ENCODE assay signal across 1 cellular context in the genomic region with DNA sequence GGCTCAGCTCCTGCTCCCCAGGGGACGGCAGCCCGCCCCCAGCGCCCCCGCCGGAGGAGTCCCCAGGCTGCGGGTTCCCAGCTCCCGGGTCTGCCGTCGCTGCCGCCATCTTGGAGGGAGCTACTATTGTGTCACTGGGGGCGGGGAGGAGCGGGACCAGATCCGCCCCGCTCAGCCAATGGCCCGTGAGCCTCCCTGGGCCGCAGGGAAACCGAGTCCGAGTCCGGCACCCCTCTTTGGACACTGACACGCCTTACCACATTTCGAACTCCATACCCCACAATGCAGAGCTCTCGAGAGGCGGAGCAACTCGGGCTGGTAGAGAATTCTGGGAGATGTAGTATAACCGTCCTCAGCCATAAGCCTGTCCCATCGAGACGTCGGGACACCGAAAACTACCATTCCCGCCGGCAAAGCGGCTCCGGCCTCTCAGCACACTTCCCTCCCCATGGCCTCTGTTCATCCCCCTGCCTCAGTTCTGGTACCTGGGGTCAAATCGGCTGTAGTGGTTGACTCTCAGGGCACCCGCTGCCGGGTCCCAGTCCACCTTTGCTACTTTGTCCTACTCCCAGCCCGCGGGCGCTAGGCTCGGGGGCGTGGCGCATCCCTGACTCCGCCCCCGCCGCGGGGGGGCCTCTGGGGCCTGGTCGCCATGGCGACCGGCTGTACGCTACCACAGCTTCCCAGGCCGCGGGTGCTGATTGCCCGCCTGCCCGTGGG.
A peak's percentile ranks its signal among the peaks of the same experiment; 100 is the strongest.
TF ChIP-seq lines count a peak whose summit lies in the region.

A gene (minus strand): TSS at position 133 of the 720 bp plus-strand sequence. CDS start 24 bp downstream, at position 109.
A gene with protein sequence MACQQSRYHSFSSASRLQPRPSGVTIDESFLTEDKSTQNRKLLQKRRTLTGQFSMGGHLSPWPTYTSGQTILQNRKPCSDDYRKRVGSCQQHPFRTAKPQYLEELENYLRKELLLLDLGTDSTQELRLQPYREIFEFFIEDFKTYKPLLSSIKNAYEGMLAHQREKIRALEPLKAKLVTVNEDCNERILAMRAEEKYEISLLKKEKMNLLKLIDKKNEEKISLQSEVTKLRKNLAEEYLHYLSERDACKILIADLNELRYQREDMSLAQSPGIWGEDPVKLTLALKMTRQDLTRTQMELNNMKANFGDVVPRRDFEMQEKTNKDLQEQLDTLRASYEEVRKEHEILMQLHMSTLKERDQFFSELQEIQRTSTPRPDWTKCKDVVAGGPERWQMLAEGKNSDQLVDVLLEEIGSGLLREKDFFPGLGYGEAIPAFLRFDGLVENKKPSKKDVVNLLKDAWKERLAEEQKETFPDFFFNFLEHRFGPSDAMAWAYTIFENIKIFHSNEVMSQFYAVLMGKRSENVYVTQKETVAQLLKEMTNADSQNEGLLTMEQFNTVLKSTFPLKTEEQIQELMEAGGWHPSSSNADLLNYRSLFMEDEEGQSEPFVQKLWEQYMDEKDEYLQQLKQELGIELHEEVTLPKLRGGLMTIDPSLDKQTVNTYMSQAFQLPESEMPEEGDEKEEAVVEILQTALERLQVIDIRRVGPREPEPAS (plus strand): TSS at position 462 of the 720 bp plus-strand sequence. CDS start 261 bp downstream, outside the sequence.

TF ChIP-seq in HepG2, 621 proteins besides CTCF, POLR2A, EP300 and RAD21 (continued from another document and continues in another):
- TF ChIP-seq, protein P1, sequence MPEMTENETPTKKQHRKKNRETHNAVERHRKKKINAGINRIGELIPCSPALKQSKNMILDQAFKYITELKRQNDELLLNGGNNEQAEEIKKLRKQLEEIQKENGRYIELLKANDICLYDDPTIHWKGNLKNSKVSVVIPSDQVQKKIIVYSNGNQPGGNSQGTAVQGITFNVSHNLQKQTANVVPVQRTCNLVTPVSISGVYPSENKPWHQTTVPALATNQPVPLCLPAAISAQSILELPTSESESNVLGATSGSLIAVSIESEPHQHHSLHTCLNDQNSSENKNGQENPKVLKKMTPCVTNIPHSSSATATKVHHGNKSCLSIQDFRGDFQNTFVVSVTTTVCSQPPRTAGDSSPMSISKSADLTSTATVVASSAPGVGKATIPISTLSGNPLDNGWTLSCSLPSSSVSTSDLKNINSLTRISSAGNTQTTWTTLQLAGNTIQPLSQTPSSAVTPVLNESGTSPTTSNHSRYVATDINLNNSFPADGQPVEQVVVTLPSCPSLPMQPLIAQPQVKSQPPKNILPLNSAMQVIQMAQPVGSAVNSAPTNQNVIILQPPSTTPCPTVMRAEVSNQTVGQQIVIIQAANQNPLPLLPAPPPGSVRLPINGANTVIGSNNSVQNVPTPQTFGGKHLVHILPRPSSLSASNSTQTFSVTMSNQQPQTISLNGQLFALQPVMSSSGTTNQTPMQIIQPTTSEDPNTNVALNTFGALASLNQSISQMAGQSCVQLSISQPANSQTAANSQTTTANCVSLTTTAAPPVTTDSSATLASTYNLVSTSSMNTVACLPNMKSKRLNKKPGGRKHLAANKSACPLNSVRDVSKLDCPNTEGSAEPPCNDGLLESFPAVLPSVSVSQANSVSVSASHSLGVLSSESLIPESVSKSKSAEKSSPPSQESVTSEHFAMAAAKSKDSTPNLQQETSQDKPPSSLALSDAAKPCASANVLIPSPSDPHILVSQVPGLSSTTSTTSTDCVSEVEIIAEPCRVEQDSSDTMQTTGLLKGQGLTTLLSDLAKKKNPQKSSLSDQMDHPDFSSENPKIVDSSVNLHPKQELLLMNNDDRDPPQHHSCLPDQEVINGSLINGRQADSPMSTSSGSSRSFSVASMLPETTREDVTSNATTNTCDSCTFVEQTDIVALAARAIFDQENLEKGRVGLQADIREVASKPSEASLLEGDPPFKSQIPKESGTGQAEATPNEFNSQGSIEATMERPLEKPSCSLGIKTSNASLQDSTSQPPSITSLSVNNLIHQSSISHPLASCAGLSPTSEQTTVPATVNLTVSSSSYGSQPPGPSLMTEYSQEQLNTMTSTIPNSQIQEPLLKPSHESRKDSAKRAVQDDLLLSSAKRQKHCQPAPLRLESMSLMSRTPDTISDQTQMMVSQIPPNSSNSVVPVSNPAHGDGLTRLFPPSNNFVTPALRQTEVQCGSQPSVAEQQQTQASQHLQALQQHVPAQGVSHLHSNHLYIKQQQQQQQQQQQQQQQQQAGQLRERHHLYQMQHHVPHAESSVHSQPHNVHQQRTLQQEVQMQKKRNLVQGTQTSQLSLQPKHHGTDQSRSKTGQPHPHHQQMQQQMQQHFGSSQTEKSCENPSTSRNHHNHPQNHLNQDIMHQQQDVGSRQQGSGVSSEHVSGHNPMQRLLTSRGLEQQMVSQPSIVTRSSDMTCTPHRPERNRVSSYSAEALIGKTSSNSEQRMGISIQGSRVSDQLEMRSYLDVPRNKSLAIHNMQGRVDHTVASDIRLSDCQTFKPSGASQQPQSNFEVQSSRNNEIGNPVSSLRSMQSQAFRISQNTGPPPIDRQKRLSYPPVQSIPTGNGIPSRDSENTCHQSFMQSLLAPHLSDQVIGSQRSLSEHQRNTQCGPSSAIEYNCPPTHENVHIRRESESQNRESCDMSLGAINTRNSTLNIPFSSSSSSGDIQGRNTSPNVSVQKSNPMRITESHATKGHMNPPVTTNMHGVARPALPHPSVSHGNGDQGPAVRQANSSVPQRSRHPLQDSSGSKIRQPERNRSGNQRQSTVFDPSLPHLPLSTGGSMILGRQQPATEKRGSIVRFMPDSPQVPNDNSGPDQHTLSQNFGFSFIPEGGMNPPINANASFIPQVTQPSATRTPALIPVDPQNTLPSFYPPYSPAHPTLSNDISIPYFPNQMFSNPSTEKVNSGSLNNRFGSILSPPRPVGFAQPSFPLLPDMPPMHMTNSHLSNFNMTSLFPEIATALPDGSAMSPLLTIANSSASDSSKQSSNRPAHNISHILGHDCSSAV (CRISPR knock-in tag; IDR thresholded peaks at IDR 0.05; ENCODE audit: borderline replicate concordance), result 0 out of 2 replicates have a peak, but pooled peaks have one; percentile 59
- TF ChIP-seq ZBTB3 (CRISPR knock-in tag; IDR thresholded peaks at IDR 0.05; ENCODE audit: borderline replicate concordance, low read depth), result no peak
- TF ChIP-seq, protein P2, sequence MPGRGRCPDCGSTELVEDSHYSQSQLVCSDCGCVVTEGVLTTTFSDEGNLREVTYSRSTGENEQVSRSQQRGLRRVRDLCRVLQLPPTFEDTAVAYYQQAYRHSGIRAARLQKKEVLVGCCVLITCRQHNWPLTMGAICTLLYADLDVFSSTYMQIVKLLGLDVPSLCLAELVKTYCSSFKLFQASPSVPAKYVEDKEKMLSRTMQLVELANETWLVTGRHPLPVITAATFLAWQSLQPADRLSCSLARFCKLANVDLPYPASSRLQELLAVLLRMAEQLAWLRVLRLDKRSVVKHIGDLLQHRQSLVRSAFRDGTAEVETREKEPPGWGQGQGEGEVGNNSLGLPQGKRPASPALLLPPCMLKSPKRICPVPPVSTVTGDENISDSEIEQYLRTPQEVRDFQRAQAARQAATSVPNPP (CRISPR knock-in tag; IDR thresholded peaks at IDR 0.05), result no peak
- TF ChIP-seq ZNF598 (CRISPR knock-in tag; IDR thresholded peaks at IDR 0.05; ENCODE audit: borderline replicate concordance), result 0 out of 2 replicates have a peak, but pooled peaks have one; percentile 48
- no peak for TF ChIP-seq ZNF614 (CRISPR knock-in tag; IDR thresholded peaks at IDR 0.05; ENCODE audit: borderline replicate concordance)
- TF ChIP-seq SRSF4 (IDR thresholded peaks at IDR 0.05; ENCODE audit: low read depth, low read length, poor library complexity, severe bottlenecking), result no peak
- TF ChIP-seq ZNF652 (CRISPR knock-in tag; IDR thresholded peaks at IDR 0.05; ENCODE audit: borderline replicate concordance, low read depth), result no peak
- TF ChIP-seq ZBTB21 (CRISPR knock-in tag; IDR thresholded peaks at IDR 0.05), result no peak
- TF ChIP-seq NBN (conservative IDR thresholded peaks at IDR 0.05), result no peak
- TF ChIP-seq ZNF605 (CRISPR knock-in tag; IDR thresholded peaks at IDR 0.05), result no peak
- TF ChIP-seq DR1 (CRISPR knock-in tag; IDR thresholded peaks at IDR 0.05), result peak; percentile 93
- peak; percentile 84 for TF ChIP-seq HOXA3 (CRISPR knock-in tag; IDR thresholded peaks at IDR 0.05)
- peak; percentile 99 for TF ChIP-seq SUZ12 (IDR thresholded peaks at IDR 0.05; ENCODE audit: low read depth, low read length)
- no peak for TF ChIP-seq ATM (IDR thresholded peaks at IDR 0.05; ENCODE audit: borderline replicate concordance)
- no peak for TF ChIP-seq ZNF232 (CRISPR knock-in tag; IDR thresholded peaks at IDR 0.05; ENCODE audit: borderline replicate concordance)
- TF ChIP-seq, protein P3, sequence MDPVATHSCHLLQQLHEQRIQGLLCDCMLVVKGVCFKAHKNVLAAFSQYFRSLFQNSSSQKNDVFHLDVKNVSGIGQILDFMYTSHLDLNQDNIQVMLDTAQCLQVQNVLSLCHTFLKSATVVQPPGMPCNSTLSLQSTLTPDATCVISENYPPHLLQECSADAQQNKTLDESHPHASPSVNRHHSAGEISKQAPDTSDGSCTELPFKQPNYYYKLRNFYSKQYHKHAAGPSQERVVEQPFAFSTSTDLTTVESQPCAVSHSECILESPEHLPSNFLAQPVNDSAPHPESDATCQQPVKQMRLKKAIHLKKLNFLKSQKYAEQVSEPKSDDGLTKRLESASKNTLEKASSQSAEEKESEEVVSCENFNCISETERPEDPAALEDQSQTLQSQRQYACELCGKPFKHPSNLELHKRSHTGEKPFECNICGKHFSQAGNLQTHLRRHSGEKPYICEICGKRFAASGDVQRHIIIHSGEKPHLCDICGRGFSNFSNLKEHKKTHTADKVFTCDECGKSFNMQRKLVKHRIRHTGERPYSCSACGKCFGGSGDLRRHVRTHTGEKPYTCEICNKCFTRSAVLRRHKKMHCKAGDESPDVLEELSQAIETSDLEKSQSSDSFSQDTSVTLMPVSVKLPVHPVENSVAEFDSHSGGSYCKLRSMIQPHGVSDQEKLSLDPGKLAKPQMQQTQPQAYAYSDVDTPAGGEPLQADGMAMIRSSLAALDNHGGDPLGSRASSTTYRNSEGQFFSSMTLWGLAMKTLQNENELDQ (CRISPR knock-in tag; IDR thresholded peaks at IDR 0.05; ENCODE audit: borderline replicate concordance), result no peak
- peak; percentile 51; the same call in 1 of the 2 replicates for TF ChIP-seq NKX3-1 (CRISPR knock-in tag; IDR thresholded peaks at IDR 0.05)
- TF ChIP-seq, protein P4, sequence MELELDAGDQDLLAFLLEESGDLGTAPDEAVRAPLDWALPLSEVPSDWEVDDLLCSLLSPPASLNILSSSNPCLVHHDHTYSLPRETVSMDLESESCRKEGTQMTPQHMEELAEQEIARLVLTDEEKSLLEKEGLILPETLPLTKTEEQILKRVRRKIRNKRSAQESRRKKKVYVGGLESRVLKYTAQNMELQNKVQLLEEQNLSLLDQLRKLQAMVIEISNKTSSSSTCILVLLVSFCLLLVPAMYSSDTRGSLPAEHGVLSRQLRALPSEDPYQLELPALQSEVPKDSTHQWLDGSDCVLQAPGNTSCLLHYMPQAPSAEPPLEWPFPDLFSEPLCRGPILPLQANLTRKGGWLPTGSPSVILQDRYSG (CRISPR knock-in tag; IDR thresholded peaks at IDR 0.05), result no peak
- TF ChIP-seq TP53 (CRISPR knock-in tag; conservative IDR thresholded peaks at IDR 0.05), result no peak; the same call in 1 of the 2 replicates
- TF ChIP-seq MBNL3 (CRISPR knock-in tag; conservative IDR thresholded peaks at IDR 0.05), result no peak
- no peak for TF ChIP-seq ZNF282 (IDR thresholded peaks at IDR 0.05; ENCODE audit: partially characterized antibody)
- no peak for TF ChIP-seq ZBTB20 (CRISPR knock-in tag; IDR thresholded peaks at IDR 0.05; ENCODE audit: borderline replicate concordance, low read depth)
- 0 out of 2 replicates have a peak, but pooled peaks have one; percentile 33 for TF ChIP-seq ZNF329 (CRISPR knock-in tag; IDR thresholded peaks at IDR 0.05; ENCODE audit: low read depth)
- TF ChIP-seq, protein P5, sequence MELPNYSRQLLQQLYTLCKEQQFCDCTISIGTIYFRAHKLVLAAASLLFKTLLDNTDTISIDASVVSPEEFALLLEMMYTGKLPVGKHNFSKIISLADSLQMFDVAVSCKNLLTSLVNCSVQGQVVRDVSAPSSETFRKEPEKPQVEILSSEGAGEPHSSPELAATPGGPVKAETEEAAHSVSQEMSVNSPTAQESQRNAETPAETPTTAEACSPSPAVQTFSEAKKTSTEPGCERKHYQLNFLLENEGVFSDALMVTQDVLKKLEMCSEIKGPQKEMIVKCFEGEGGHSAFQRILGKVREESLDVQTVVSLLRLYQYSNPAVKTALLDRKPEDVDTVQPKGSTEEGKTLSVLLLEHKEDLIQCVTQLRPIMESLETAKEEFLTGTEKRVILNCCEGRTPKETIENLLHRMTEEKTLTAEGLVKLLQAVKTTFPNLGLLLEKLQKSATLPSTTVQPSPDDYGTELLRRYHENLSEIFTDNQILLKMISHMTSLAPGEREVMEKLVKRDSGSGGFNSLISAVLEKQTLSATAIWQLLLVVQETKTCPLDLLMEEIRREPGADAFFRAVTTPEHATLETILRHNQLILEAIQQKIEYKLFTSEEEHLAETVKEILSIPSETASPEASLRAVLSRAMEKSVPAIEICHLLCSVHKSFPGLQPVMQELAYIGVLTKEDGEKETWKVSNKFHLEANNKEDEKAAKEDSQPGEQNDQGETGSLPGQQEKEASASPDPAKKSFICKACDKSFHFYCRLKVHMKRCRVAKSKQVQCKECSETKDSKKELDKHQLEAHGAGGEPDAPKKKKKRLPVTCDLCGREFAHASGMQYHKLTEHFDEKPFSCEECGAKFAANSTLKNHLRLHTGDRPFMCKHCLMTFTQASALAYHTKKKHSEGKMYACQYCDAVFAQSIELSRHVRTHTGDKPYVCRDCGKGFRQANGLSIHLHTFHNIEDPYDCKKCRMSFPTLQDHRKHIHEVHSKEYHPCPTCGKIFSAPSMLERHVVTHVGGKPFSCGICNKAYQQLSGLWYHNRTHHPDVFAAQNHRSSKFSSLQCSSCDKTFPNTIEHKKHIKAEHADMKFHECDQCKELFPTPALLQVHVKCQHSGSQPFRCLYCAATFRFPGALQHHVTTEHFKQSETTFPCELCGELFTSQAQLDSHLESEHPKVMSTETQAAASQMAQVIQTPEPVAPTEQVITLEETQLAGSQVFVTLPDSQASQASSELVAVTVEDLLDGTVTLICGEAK (IDR thresholded peaks at IDR 0.05), result no peak
- TF ChIP-seq, protein P5 (CRISPR knock-in tag; IDR thresholded peaks at IDR 0.05), result peak; percentile 18; the same call in 1 of the 2 replicates
